16 cellular contexts compared by ENCODE assay signal in the genomic region with DNA sequence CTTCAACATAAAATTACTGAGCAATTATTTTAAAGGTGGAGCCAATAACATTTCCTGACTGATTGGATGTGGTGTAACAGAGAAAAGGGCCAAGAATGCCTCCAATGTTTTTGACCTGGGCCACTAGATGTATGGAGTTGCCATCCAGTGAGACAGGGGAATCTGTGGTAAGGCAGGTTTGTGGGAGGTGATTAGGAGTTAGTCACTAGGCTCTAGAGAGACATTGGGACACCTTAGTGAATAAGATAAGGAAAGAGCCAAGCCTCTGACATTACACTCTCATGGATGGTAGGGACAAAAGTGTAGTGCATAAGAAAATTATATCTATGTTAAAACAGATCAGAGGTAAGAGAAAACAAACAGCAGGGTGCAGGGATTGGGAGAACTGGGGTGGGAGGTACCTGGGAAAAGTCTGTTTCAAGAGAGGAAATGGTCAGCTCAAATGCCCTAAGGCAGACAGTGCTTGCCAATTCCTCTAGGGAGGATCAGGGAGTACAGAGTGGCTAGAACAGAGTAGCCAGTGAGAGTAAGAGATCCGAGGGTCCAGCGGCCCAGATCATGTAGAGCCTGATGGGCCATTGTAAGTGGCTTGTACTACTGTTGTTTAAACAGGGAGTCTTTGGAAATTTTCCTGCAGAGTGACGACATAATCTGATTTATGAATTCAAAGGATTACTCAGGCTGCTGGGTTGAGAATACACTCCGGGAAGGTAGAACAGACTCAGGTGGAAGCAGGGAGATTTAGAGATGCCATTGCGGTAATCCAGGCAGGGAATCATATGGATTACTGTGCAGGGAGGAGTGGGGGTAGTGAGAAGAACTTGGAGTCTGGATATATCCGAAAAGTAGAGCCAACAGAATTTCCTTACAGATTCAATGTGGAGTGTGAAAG. TPM values are rescaled to one million over a fixed set of nuclear protein-coding genes. Genes with fewer than 3 reads are reported as not detected.
DNase-seq lines count a peak whose midpoint lies in the region; ATAC-seq and TF ChIP-seq lines count a peak whose summit lies in the region.
"Had no signal": no experiment of that assay in that cellular context is flagged by ENCODE, and none has a peak within 500 bp of the region (broad histone marks: within the 10 kb centered on the region; RNA-seq: fewer than 3 reads in every experiment).

No MANE protein-coding gene starts in this region.

- H3K23ac ChIP-seq in mesendoderm (ENCODE audit: low read length) = no peak overlapping the region

- H3K9ac ChIP-seq in mesendoderm (ENCODE audit: low read length) = no peak overlapping the region

- no peaks in the 10 kb centered on the region for H3K4me1 ChIP-seq in mesendoderm (ENCODE audit: control insufficient read depth, low read depth, low read length)

- no peak for TF ChIP-seq CTCF in brain microvascular endothelial cell (IDR thresholded peaks at IDR 0.05; ENCODE audit: low read depth, low read length, missing control alignments)

- no peak overlapping the region for H3K4me2 ChIP-seq in mesendoderm (ENCODE audit: low read length)

- H3K36me3 ChIP-seq in mesendoderm (ENCODE audit: control insufficient read depth, insufficient read depth, low read length) (no peaks in the 10 kb centered on the region), brain microvascular endothelial cell (replicated peaks) (no peaks in the 10 kb centered on the region), MG63 (no peaks in the 10 kb centered on the region)

- DNase-seq in ELR (ENCODE audit: low read depth) (peak; percentile 13), NCI-H82 treated with DMSO at 0.1 percent for 48 hours (lab: John Stamatoyannopoulos, UW; ENCODE audit: unreplicated experiment) (peak; percentile 72), amniotic epithelial cell (ENCODE audit: low read depth) (peak; percentile 70), mesendoderm (peak; percentile 9), brain microvascular endothelial cell (no peak), MG63 (no peak)
- DNase-seq in activated naive CD4-positive, alpha-beta T cell treated with Interleukin-2 at 50 U/mL for 16 hours = no peak
- DNase-seq: ACHN, COR-L47, EL, KBM-7, NCI-H1092, NCI-H146, NCI-H2081, NCI-H510A treated with DMSO at 0.1 percent for 48 hours had no signal

- in situ Hi-C loops in brain microvascular endothelial cell (cut with HindIII; ENCODE audit: low pct_ligation_motif_present, low sequenced_read_pairs) = no loop called here

- WGBS in mesendoderm (ENCODE audit: extremely low coverage, insufficient coverage, low lambda C conversion rate) = no CpG with 5 or more reads among the region's 6 CpGs

- no peak overlapping the region for H2BK5ac ChIP-seq in mesendoderm (ENCODE audit: low read length)

- H2AK5ac ChIP-seq in mesendoderm (ENCODE audit: low read length) = no peak overlapping the region

- H3K79me1 ChIP-seq in mesendoderm (ENCODE audit: low read length) = no peaks in the 10 kb centered on the region

- H4K5ac ChIP-seq in mesendoderm (ENCODE audit: low read length) = no peak overlapping the region

- H3K4me3 ChIP-seq in mesendoderm (ENCODE audit: low read length) (no peak overlapping the region), brain microvascular endothelial cell (ENCODE audit: low read depth, low read length) (no peak overlapping the region), MG63 (no peak overlapping the region)

- H2BK120ac ChIP-seq in mesendoderm (ENCODE audit: low read depth, low read length) = no peak overlapping the region

- no peak overlapping the region for H3K18ac ChIP-seq in mesendoderm (ENCODE audit: low read length)

- H3K9me3 ChIP-seq in MG63 = no peaks in the 10 kb centered on the region

- H3K27me3 ChIP-seq in mesendoderm (ENCODE audit: insufficient read depth, low read length, poor library complexity) (no peaks in the 10 kb centered on the region), brain microvascular endothelial cell (replicated peaks) (no peaks in the 10 kb centered on the region), MG63 (no peaks in the 10 kb centered on the region)

- no peak for ATAC-seq in activated CD4-positive, CD25-positive, alpha-beta regulatory T cell treated with anti-CD3 and anti-CD28 coated beads, Interleukin-2, amount 50 U/mL, for 24 hours

- no peak overlapping the region for H2BK15ac ChIP-seq in mesendoderm (replicated peaks; ENCODE audit: low read depth)

- H3K79me2 ChIP-seq in mesendoderm (ENCODE audit: control insufficient read depth, insufficient read depth, low read length) = no peaks in the 10 kb centered on the region

- H3K56ac ChIP-seq in mesendoderm (ENCODE audit: low read length) = no peak overlapping the region

- H3K4ac ChIP-seq in mesendoderm (ENCODE audit: low read depth, low read length) = no peak overlapping the region

- no peak overlapping the region for H3K27ac ChIP-seq in mesendoderm (ENCODE audit: low read depth, low read length)
- no peak overlapping the region for H3K27ac ChIP-seq in brain microvascular endothelial cell

- H4K8ac ChIP-seq in mesendoderm (ENCODE audit: low read depth, low read length) = no peak overlapping the region

RNA-seq across cellular contexts. Expression of gene CUL3, which starts 45.7 kb away (rescaled TPM):
- polyA plus RNA-seq in mesendoderm (2013, experiment 1 of 2) = 101 TPM
- 102 TPM for polyA plus RNA-seq in mesendoderm (2013, experiment 2 of 2)
- 55.6 and 68.9 TPM in 2 replicates for total RNA-seq in MG63 (2014; rRNA removed; shearing (Covaris generic); ENCODE audit: low replicate concordance)

Comparison
In these comparisons a context has a peak if more than half of its experiments do, and no peak if none do; other contexts are left out.
1. DNase-seq: peak in ELR (single experiment), NCI-H82 treated with DMSO at 0.1 percent for 48 hours (single experiment), amniotic epithelial cell (single experiment) and mesendoderm (single experiment); none in brain microvascular endothelial cell (single experiment), MG63 (single experiment) and activated naive CD4-positive, alpha-beta T cell treated with Interleukin-2 at 50 U/mL for 16 hours (single experiment).